Comparison of ENCODE assay signal across 8 cellular contexts in the genomic region with DNA sequence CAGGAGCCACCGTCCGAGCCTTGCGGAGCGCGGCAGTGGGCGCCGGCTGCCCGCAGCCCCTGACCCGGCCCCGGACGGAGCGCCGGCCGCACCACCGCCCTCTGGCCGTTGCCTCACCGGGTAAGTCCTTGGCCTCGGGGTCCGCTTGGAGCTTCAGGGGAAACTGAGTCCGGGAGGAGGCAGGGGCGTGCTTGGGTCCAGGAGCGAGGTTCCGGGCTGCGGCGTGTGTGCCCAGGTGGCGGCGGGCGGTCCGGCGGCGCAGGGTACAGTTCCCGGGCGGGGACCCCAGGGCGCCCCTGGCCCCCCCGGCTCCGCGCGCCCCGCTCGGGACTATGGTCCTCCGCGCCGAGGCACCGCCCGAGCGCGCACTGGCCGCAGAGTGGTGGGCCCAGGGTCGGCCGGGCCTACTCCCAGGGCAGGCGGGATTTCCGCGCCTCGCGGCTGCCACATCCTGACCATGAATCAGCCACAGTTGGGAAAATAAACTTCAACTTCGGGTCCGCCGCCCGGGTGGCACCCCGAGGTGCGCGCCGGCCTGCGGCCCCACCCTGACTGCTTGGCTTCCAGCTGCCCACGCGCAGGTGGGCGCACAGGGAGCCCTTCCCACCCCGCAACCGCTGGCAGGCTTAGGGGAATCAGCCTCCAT. TPM values are rescaled to one million over a fixed set of nuclear protein-coding genes. Genes with fewer than 3 reads are reported as not detected.
A peak's percentile ranks its signal among the peaks of the same experiment; 100 is the strongest.
DNase-seq lines count a peak whose midpoint lies in the region; ATAC-seq and TF ChIP-seq lines count a peak whose summit lies in the region.

No MANE protein-coding gene starts in this region.

- H3K4me3 ChIP-seq in Caco-2 (ENCODE audit: low read depth, low read length) (peak overlapping the region; percentile 90), lower lobe of right lung (peak overlapping the region; percentile 93), upper lobe of right lung (peak overlapping the region; percentile 92)
- H3K4me3 ChIP-seq in Jurkat, Clone E6-1 (ENCODE audit: low read length): peak overlapping the region; percentile 76

- POLR2A ChIA-PET in Caco-2 (lab: Charles Lee): interaction anchor here (0.7 to 1.0 kb wide), 2 partner anchors 12 to 17 kb away, joined by 3 read pairs; no protein-coding TSS in a partner anchor
- POLR2A ChIA-PET in MCF 10A (lab: Yijun Ruan, JAX): interaction anchor here (0.7 to 5.1 kb wide), 4 partner anchors 8 to 622 kb away, joined by 3 to 60 read pairs (median 4); no protein-coding TSS in a partner anchor

- H3K27ac ChIP-seq in lower lobe of right lung (peak overlapping the region; percentile 87), upper lobe of right lung (peak overlapping the region; percentile 73)

- DNase-seq in Caco-2 (no peak), MCF 10A (ENCODE audit: unreplicated experiment) (peak; percentile 22), lower lobe of right lung (no peak), upper lobe of right lung (no peak), NCI-H82 (lab: John Stamatoyannopoulos, UW) (no peak), SW480 (ENCODE audit: low spot score) (no peak), H4 (ENCODE audit: low spot score) (no peak)
- no peak for DNase-seq in Jurkat, Clone E6-1 (ENCODE audit: low read depth, low spot score)

- CTCF ChIA-PET in Caco-2 (lab: Charles Lee): no interaction called here
- CTCF ChIA-PET in MCF 10A (lab: Yijun Ruan, JAX): interaction anchor here (1.1 kb wide), 1 partner anchor 22 kb away, joined by 3 read pairs; no protein-coding TSS in a partner anchor

- ATAC-seq in lower lobe of right lung (peak; percentile 9 to 24), upper lobe of right lung (peak; percentile 2)

- H3K27me3 ChIP-seq in Caco-2 (replicated peaks; ENCODE audit: control insufficient read depth, insufficient read depth, low read length): no peaks in the 10 kb centered on the region
- no peaks in the 10 kb centered on the region for H3K27me3 ChIP-seq in lower lobe of right lung (ENCODE audit: low read depth)
- H3K27me3 ChIP-seq in upper lobe of right lung: no peaks in the 10 kb centered on the region

- H3K9me3 ChIP-seq in Caco-2 (no peaks in the 10 kb centered on the region), lower lobe of right lung (no peaks in the 10 kb centered on the region), upper lobe of right lung (no peaks in the 10 kb centered on the region)

- peaks cover 25% of the 10 kb centered on the region for H3K4me1 Mint-ChIP-seq in Caco-2 (ENCODE audit: low read depth, unreplicated experiment)
- peaks cover 27% of the 10 kb centered on the region for H3K4me1 Mint-ChIP-seq in MCF 10A (ENCODE audit: insufficient read depth, unreplicated experiment)

- H3K27ac Mint-ChIP-seq in Caco-2 (ENCODE audit: unreplicated experiment) (no peak overlapping the region), MCF 10A (ENCODE audit: low read depth, unreplicated experiment) (no peak overlapping the region)

- H3K36me3 Mint-ChIP-seq in Caco-2 (ENCODE audit: insufficient read depth, unreplicated experiment): peaks cover 15% of the 10 kb centered on the region
- peaks cover 6% of the 10 kb centered on the region for H3K36me3 Mint-ChIP-seq in MCF 10A (ENCODE audit: insufficient read depth, unreplicated experiment)

- H3K4me3 Mint-ChIP-seq in Caco-2 (ENCODE audit: unreplicated experiment) (peak overlapping the region; percentile 77), MCF 10A (ENCODE audit: unreplicated experiment) (peak overlapping the region; percentile 76)

- no peaks in the 10 kb centered on the region for H3K36me3 ChIP-seq in Caco-2 (ENCODE audit: control insufficient read depth, insufficient read depth, low read length)
- no peaks in the 10 kb centered on the region for H3K36me3 ChIP-seq in lower lobe of right lung
- no peaks in the 10 kb centered on the region for H3K36me3 ChIP-seq in upper lobe of right lung

- BruUV-seq in Caco-2 (replicated peaks; lab: Mats Ljungman, UMichigan) (no TSS peak), MCF 10A (replicated peaks; lab: Mats Ljungman, UMichigan) (no TSS peak)

- intact Hi-C loops in Caco-2 (cut with micrococcal nuclease; ENCODE audit: unreplicated experiment) (loop anchor here (2.0 to 5.0 kb wide), 2 partner anchors 37 to 63 kb away; a partner anchor contains a TSS), MCF 10A (cut with micrococcal nuclease) (loop anchor here (1.0 to 2.0 kb wide), 3 partner anchors 19 to 39 kb away; no protein-coding TSS in a partner anchor), lower lobe of right lung (cut with DNase I) (no loop called here), upper lobe of right lung (cut with DNase I) (no loop called here)

- peaks cover 35% of the 10 kb centered on the region for H3K4me1 ChIP-seq in Caco-2
- peaks cover 71% of the 10 kb centered on the region for H3K4me1 ChIP-seq in lower lobe of right lung
- peaks cover 50% of the 10 kb centered on the region for H3K4me1 ChIP-seq in upper lobe of right lung

- H3K27me3 Mint-ChIP-seq in Caco-2 (ENCODE audit: insufficient read depth, unreplicated experiment) (no peaks in the 10 kb centered on the region), MCF 10A (ENCODE audit: insufficient read depth, unreplicated experiment) (no peaks in the 10 kb centered on the region)

- no peak for TF ChIP-seq CTCF in Caco-2 (IDR thresholded peaks at IDR 0.05; ENCODE audit: insufficient read depth in 1 of 2, low read depth in 1 of 2, low read length in 1 of 2, severe bottlenecking in 1 of 2, unreplicated experiment in 1 of 2)
- no peak for TF ChIP-seq CTCF in MCF 10A (IDR thresholded peaks at IDR 0.05; ENCODE audit: unreplicated experiment)
- TF ChIP-seq CTCF in lower lobe of right lung (IDR thresholded peaks at IDR 0.05): no peak
- TF ChIP-seq CTCF in upper lobe of right lung (IDR thresholded peaks at IDR 0.05): no peak

- H3K9me3 Mint-ChIP-seq in Caco-2 (ENCODE audit: unreplicated experiment) (no peaks in the 10 kb centered on the region), MCF 10A (ENCODE audit: unreplicated experiment) (no peaks in the 10 kb centered on the region)

RNA-seq across cellular contexts. Expression of a gene that starts 0.3 kb away (rescaled TPM):
- 70.8 TPM in 2 replicates for total RNA-seq in Caco-2 (2022)
- polyA plus RNA-seq in Jurkat, Clone E6-1 (2012; ENCODE audit: insufficient read depth, insufficient read length): 25.4 TPM
- total RNA-seq in MCF 10A (2022): 91.6 and 102 TPM in 2 replicates
- 116 TPM for total RNA-seq in lower lobe of right lung
- 117 TPM for total RNA-seq in upper lobe of right lung
- total RNA-seq in H4 (2014; rRNA removed; shearing (Covaris generic)): 13.0 and 16.3 TPM in 2 replicates

RNA-seq across cellular contexts. Expression of a gene that starts 34.3 kb away (rescaled TPM):
- total RNA-seq in Caco-2 (2022) (1.6 and 3.2 TPM in 2 replicates), MCF 10A (2022) (2.9 and 5.2 TPM in 2 replicates), lower lobe of right lung (5.1 TPM), upper lobe of right lung (5.5 TPM)
- 1.5 TPM for polyA plus RNA-seq in Jurkat, Clone E6-1 (2012; ENCODE audit: insufficient read depth, insufficient read length)
- total RNA-seq in H4 (2014; rRNA removed; shearing (Covaris generic)): 3.7 and 4.0 TPM in 2 replicates

Comparison
In these comparisons a context has a peak if more than half of its experiments do, and no peak if none do; other contexts are left out.
1. intact Hi-C loops: an anchor here in Caco-2 (2.0 to 5.0 kb wide) and MCF 10A (1.0 to 2.0 kb wide); none called in lower lobe of right lung and upper lobe of right lung.